In genomic region chr4:124322234-124322831, GRCh38 we compare ENCODE assay signal across 8 cellular contexts.
DNase-seq lines count a peak whose midpoint lies in the region; ATAC-seq and TF ChIP-seq lines count a peak whose summit lies in the region.

No MANE protein-coding gene starts in this region.

- peak; percentile 78 for ATAC-seq in GM18867 (IDR thresholded peaks at IDR 0.05; ENCODE audit: unreplicated experiment)
- ATAC-seq in lower lobe of right lung, result no peak
- ATAC-seq in GM21619 (IDR thresholded peaks at IDR 0.05; ENCODE audit: unreplicated experiment), result no peak
- no peak for ATAC-seq in GM21825 (IDR thresholded peaks at IDR 0.05; ENCODE audit: unreplicated experiment)
- ATAC-seq in GM21737 (IDR thresholded peaks at IDR 0.05; ENCODE audit: unreplicated experiment), result no peak

- H3K27me3 ChIP-seq in BJ (ENCODE audit: control insufficient read depth, insufficient read depth, low read length) (no peaks in the 10 kb centered on the region), breast epithelium (no peaks in the 10 kb centered on the region), lower lobe of right lung (ENCODE audit: low read depth) (no peaks in the 10 kb centered on the region)

- H3K4me1 ChIP-seq in breast epithelium, result no peaks in the 10 kb centered on the region
- H3K4me1 ChIP-seq in lower lobe of right lung, result no peaks in the 10 kb centered on the region

- H3K4me3 ChIP-seq in BJ (ENCODE audit: low read depth, low read length) (no peak overlapping the region), NB4 (ENCODE audit: low read depth, low read length) (no peak overlapping the region), breast epithelium (peak overlapping the region; percentile 0 to 12 (median 10)), lower lobe of right lung (peak overlapping the region; percentile 1)

- POLR2A ChIA-PET in BJ (lab: Charles Lee), result no interaction called here

- H3K27ac ChIP-seq in breast epithelium (no peak overlapping the region), lower lobe of right lung (no peak overlapping the region)

- no peaks in the 10 kb centered on the region for H3K36me3 ChIP-seq in BJ (ENCODE audit: control insufficient read depth, insufficient read depth, low read length)
- H3K36me3 ChIP-seq in breast epithelium, result no peaks in the 10 kb centered on the region
- no peaks in the 10 kb centered on the region for H3K36me3 ChIP-seq in lower lobe of right lung

- CTCF ChIA-PET in BJ (lab: Yijun Ruan, JAX), result interaction anchor here (0.7 to 1.5 kb wide), 5 partner anchors 11 to 1018 kb away, joined by 3 to 9 read pairs (median 3); no protein-coding TSS in a partner anchor

- TF ChIP-seq POLR2A in NB4 (IDR thresholded peaks at IDR 0.05; ENCODE audit: extremely low read depth, insufficient read length), result no peak
- no peak for TF ChIP-seq POLR2A in breast epithelium (IDR thresholded peaks at IDR 0.05)

- intact Hi-C loops in breast epithelium (cut with DNase I; ENCODE audit: low total_unique reads), result no loop called here
- intact Hi-C loops in lower lobe of right lung (cut with DNase I), result no loop called here

- H3K9me3 ChIP-seq in breast epithelium, result no peaks in the 10 kb centered on the region
- no peaks in the 10 kb centered on the region for H3K9me3 ChIP-seq in lower lobe of right lung

- TF ChIP-seq CTCF in BJ (IDR thresholded peaks at IDR 0.05; ENCODE audit: insufficient read depth, low read depth, low read length) (peak; percentile 51), NB4 (IDR thresholded peaks at IDR 0.05; ENCODE audit: low read depth, low read length) (peak; percentile 6), breast epithelium (IDR thresholded peaks at IDR 0.05) (peak; percentile 39 to 57 (median 57)), lower lobe of right lung (IDR thresholded peaks at IDR 0.05) (peak; percentile 58)

- DNase-seq in BJ (ENCODE audit: low read depth), result no peak
- peak; percentile 44 for DNase-seq in NB4 (ENCODE audit: low read depth)
- DNase-seq in breast epithelium (ENCODE audit: low spot score in 2 of 2), result no peak
- DNase-seq in lower lobe of right lung, result no peak

Comparison
In these comparisons a context has a peak if more than half of its experiments do, and no peak if none do; other contexts are left out.
1. H3K4me3 ChIP-seq: peak in breast epithelium (3 of 3) and lower lobe of right lung (single experiment); none in BJ (single experiment) and NB4 (single experiment).
2. CTCF ChIP-seq: peak in every context shown above with its lines; median percentile 58 in lower lobe of right lung; 57 in breast epithelium; 51 in BJ; 6 in NB4.